In genomic region chr17:58184308-58184985, GRCh38 we compare ENCODE assay signal across 10 cellular contexts. TPM values are rescaled to one million over a fixed set of nuclear protein-coding genes. Genes with fewer than 3 reads are reported as not detected.
DNase-seq lines count a peak whose midpoint lies in the region; ATAC-seq and TF ChIP-seq lines count a peak whose summit lies in the region.
"Had no signal": no experiment of that assay in that cellular context is flagged by ENCODE, and none has a peak within 500 bp of the region (broad histone marks: within the 10 kb centered on the region; RNA-seq: fewer than 3 reads in every experiment).

No MANE protein-coding gene starts in this region.

- no peaks in the 10 kb centered on the region for H3K27me3 ChIP-seq in BLaER1 treated with 17β-estradiol and CSF1 and Interleukin-3, amounts not matched to agents 10 nM and 100 nM
- H3K27me3 ChIP-seq in SK-N-SH (ENCODE audit: insufficient read depth): peaks cover 20% of the 10 kb centered on the region; the same call in 1 of the 2 replicates
- peaks cover 40% of the 10 kb centered on the region for H3K27me3 ChIP-seq in left ventricle myocardium inferior (ENCODE audit: low read depth)

- 50% methylated on average over 10 of the region's 10 CpGs for WGBS in SK-N-SH (ENCODE audit: low lambda C conversion rate)

- no peak for TF ChIP-seq CTCF in SK-N-SH (IDR thresholded peaks at IDR 0.05)
- no peak for TF ChIP-seq CTCF in foreskin fibroblast (IDR thresholded peaks at IDR 0.05; ENCODE audit: low read depth, low read length)
- no peak for TF ChIP-seq CTCF in left ventricle myocardium inferior (IDR thresholded peaks at IDR 0.05; ENCODE audit: borderline replicate concordance)

- intact Hi-C loops in left ventricle myocardium inferior (cut with micrococcal nuclease): no loop called here

- H3K9me2 ChIP-seq in SK-N-SH: no peaks in the 10 kb centered on the region

- no peak overlapping the region for H3K9ac ChIP-seq in BLaER1 treated with 17β-estradiol and CSF1 and Interleukin-3, amounts not matched to agents 10 nM and 100 nM
- H3K9ac ChIP-seq in SK-N-SH: no peak overlapping the region

- H3K4me3 ChIP-seq in BLaER1 treated with 17β-estradiol and CSF1 and Interleukin-3, amounts not matched to agents 10 nM and 100 nM: no peak overlapping the region
- H3K4me3 ChIP-seq in SK-N-SH (ENCODE audit: low read depth in 2 of 2, low read length in 1 of 2) (no peak overlapping the region), foreskin fibroblast (ENCODE audit: low read depth in 1 of 2, low read length in 2 of 2) (no peak overlapping the region), left ventricle myocardium inferior (no peak overlapping the region)

- no peaks in the 10 kb centered on the region for H3K36me3 ChIP-seq in BLaER1 treated with 17β-estradiol and CSF1 and Interleukin-3, amounts not matched to agents 10 nM and 100 nM
- H3K36me3 ChIP-seq in SK-N-SH (replicated peaks in 1 of 2; ENCODE audit: control insufficient read depth in 1 of 2, insufficient read depth in 2 of 2, low read length in 1 of 2): no peaks in the 10 kb centered on the region
- H3K36me3 ChIP-seq in left ventricle myocardium inferior: no peaks in the 10 kb centered on the region
- H3K36me3 ChIP-seq: neutrophil had no signal

- no peaks in the 10 kb centered on the region for H4K20me1 ChIP-seq in BLaER1 treated with 17β-estradiol and CSF1 and Interleukin-3, amounts not matched to agents 10 nM and 100 nM
- H4K20me1 ChIP-seq in SK-N-SH (ENCODE audit: insufficient read depth): no peaks in the 10 kb centered on the region

- no peaks in the 10 kb centered on the region for H3K79me2 ChIP-seq in SK-N-SH (ENCODE audit: insufficient read depth)

- CTCF ChIA-PET in SK-N-SH (lab: Yijun Ruan, JAX): interaction anchor here (0.9 to 1.2 kb wide), 3 partner anchors 17 to 35 kb away, joined by 3 read pairs; partner anchors contain the start of gene MKS1

- TF ChIP-seq EP300 in SK-N-SH (IDR thresholded peaks at IDR 0.05; ENCODE audit: borderline replicate concordance in 1 of 2, low read depth in 1 of 2, low read length in 1 of 2): no peak

- no peaks in the 10 kb centered on the region for H3F3A ChIP-seq in SK-N-SH (replicated peaks; ENCODE audit: insufficient read depth)

- 0 out of 22 replicates have a peak overlapping the region, but pooled peaks of 1 of the 11 experiments have one; percentile 2 for H3K27ac ChIP-seq in BLaER1 treated with 17β-estradiol and CSF1 and Interleukin-3, amounts not matched to agents 10 nM and 100 nM
- H3K27ac ChIP-seq in SK-N-SH (ENCODE audit: low read depth in 2 of 2, low read length in 1 of 2) (no peak overlapping the region), left ventricle myocardium inferior (replicated peaks) (no peak overlapping the region)
- H3K27ac ChIP-seq: neutrophil had no signal

- peaks cover 27 to 43% (median 37%) of the 10 kb centered on the region in 10 experiments for H3K4me1 ChIP-seq in BLaER1 treated with 17β-estradiol and CSF1 and Interleukin-3, amounts not matched to agents 10 nM and 100 nM
- H3K4me1 ChIP-seq in SK-N-SH (ENCODE audit: control insufficient read depth in 1 of 2, insufficient read depth in 2 of 2, low read depth in 1 of 2, low read length in 1 of 2): no peaks in the 10 kb centered on the region
- peaks cover 1% of the 10 kb centered on the region for H3K4me1 ChIP-seq in left ventricle myocardium inferior

- POLR2A ChIA-PET in SK-N-SH (lab: Yijun Ruan, JAX): no interaction called here

- no peak for ATAC-seq in GM18873 (IDR thresholded peaks at IDR 0.05; ENCODE audit: low FRiP score, unreplicated experiment)

- peak; percentile 80 for DNase-seq in HPDE6-E6E7 (ENCODE audit: extremely low spot score)
- peak; percentile 24 for DNase-seq in SK-N-SH
- DNase-seq in foreskin fibroblast: peak; percentile 23 to 64
- no peak for DNase-seq in NCI-H524 (lab: John Stamatoyannopoulos, UW)
- DNase-seq in left ventricle myocardium inferior: no peak
- DNase-seq in activated gamma-delta T cell treated with Interleukin-2 at 50 U/mL for 16 hours: no peak
- DNase-seq: CD4-positive, CD25-positive, alpha-beta regulatory T cell had no signal

- TF ChIP-seq RAD21 in SK-N-SH (IDR thresholded peaks at IDR 0.05; ENCODE audit: low read length): no peak

- H3K4me2 ChIP-seq in BLaER1 treated with 17β-estradiol and CSF1 and Interleukin-3, amounts not matched to agents 10 nM and 100 nM: peak overlapping the region; percentile 12 to 77 (median 46); a peak in 17 of 22 replicates
- no peak overlapping the region for H3K4me2 ChIP-seq in SK-N-SH

- no peaks in the 10 kb centered on the region for H3K9me3 ChIP-seq in BLaER1 treated with 17β-estradiol and CSF1 and Interleukin-3, amounts not matched to agents 10 nM and 100 nM (replicated peaks in 1 of 11)
- H3K9me3 ChIP-seq in SK-N-SH: no peaks in the 10 kb centered on the region
- H3K9me3 ChIP-seq in left ventricle myocardium inferior (replicated peaks): no peaks in the 10 kb centered on the region
- H3K9me3 ChIP-seq: neutrophil had no signal

- no peak overlapping the region for H2AFZ ChIP-seq in SK-N-SH (ENCODE audit: low read depth)

TF ChIP-seq in SK-N-SH, 30 proteins besides CTCF, POLR2A, EP300 and RAD21:
- TF ChIP-seq JUND (IDR thresholded peaks at IDR 0.05) (peak; percentile 42), FOXM1 (IDR thresholded peaks at IDR 0.05; ENCODE audit: low read depth) (no peak)

RNA-seq across cellular contexts. Expression of gene EPX, which starts 8.1 kb away (rescaled TPM):
- polyA plus RNA-seq in SK-N-SH (2012; rRNA removed): 0.02 TPM in 1 of 2 replicates, not detected in the other
- polyA plus RNA-seq in SK-N-SH (2012; cell fraction: cytosol; rRNA removed): not detected in 2 replicates
- not detected in 2 replicates for polyA plus RNA-seq in SK-N-SH (2012; cell fraction: nucleus; rRNA removed)
- not detected for total RNA-seq in left ventricle myocardium inferior
- total RNA-seq: CD4-positive, CD25-positive, alpha-beta regulatory T cell had no signal
- polyA plus RNA-seq: CD4-positive, CD25-positive, alpha-beta regulatory T cell had no signal

RNA-seq across cellular contexts. Expression of gene OR4D2, which starts 17.7 kb away (rescaled TPM):
- not detected in 2 replicates for polyA plus RNA-seq in SK-N-SH (2012; rRNA removed)
- polyA plus RNA-seq in SK-N-SH (2012; cell fraction: cytosol; rRNA removed): not detected in 2 replicates
- not detected in 2 replicates for polyA plus RNA-seq in SK-N-SH (2012; cell fraction: nucleus; rRNA removed)
- total RNA-seq in left ventricle myocardium inferior: not detected
- total RNA-seq: CD4-positive, CD25-positive, alpha-beta regulatory T cell had no signal
- polyA plus RNA-seq: CD4-positive, CD25-positive, alpha-beta regulatory T cell had no signal

RNA-seq across cellular contexts. Expression of gene MKS1, which starts 34.6 kb away (rescaled TPM):
- polyA plus RNA-seq in SK-N-SH (2012; rRNA removed): 28.5 and 32.8 TPM in 2 replicates
- 22.0 and 22.7 TPM in 2 replicates for polyA plus RNA-seq in SK-N-SH (2012; cell fraction: cytosol; rRNA removed)
- 61.0 and 72.2 TPM in 2 replicates for polyA plus RNA-seq in SK-N-SH (2012; cell fraction: nucleus; rRNA removed)
- total RNA-seq in left ventricle myocardium inferior: 10.8 TPM

RNA-seq across cellular contexts. Expression of gene OR4D1, which starts 36.3 kb away (rescaled TPM):
- polyA plus RNA-seq in SK-N-SH (2012; rRNA removed): not detected in 2 replicates
- not detected in 2 replicates for polyA plus RNA-seq in SK-N-SH (2012; cell fraction: cytosol; rRNA removed)
- polyA plus RNA-seq in SK-N-SH (2012; cell fraction: nucleus; rRNA removed): not detected in 2 replicates
- total RNA-seq in left ventricle myocardium inferior: not detected

RNA-seq across cellular contexts. Expression of gene LPO, which starts 53.9 kb away (rescaled TPM):
- polyA plus RNA-seq in SK-N-SH (2012; rRNA removed): 0.02 TPM in 1 of 2 replicates, not detected in the other
- polyA plus RNA-seq in SK-N-SH (2012; cell fraction: cytosol; rRNA removed): 0.05 TPM in 1 of 2 replicates, not detected in the other
- not detected in 2 replicates for polyA plus RNA-seq in SK-N-SH (2012; cell fraction: nucleus; rRNA removed)
- total RNA-seq in left ventricle myocardium inferior: not detected

Comparison
In these comparisons a context has a peak if more than half of its experiments do, and no peak if none do; other contexts are left out.
1. DNase-seq: peak in HPDE6-E6E7 (single experiment), SK-N-SH (single experiment) and foreskin fibroblast (2 of 2); none in NCI-H524 (0 of 2), left ventricle myocardium inferior (single experiment) and activated gamma-delta T cell treated with Interleukin-2 at 50 U/mL for 16 hours (single experiment).